In the genomic region with DNA sequence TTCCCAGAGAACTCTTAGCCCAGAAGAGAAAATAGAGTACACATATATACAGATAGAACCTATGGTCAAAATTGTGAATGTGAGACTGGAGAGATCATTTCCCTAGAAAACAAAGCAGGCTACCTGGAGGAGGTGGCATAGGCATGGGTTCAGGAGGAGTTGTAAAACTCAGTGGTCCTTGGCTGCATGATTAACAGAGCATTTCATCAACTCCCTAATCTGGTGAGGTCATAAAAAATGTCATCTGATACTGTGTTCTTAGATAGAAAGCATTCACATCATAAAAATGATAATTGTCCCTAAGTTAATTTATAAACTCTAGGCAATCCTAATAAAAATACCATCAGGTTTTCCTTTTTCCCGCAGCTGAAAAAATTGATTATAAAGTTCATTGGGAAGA, we compare ENCODE assay signal across 1 cellular context.
TF ChIP-seq lines count a peak whose summit lies in the region.

No MANE protein-coding gene starts in this region.

TF ChIP-seq in HEK293, 187 proteins besides CTCF, POLR2A, EP300 and RAD21 (continued from another document and continues in another):
- TF ChIP-seq, protein P1, sequence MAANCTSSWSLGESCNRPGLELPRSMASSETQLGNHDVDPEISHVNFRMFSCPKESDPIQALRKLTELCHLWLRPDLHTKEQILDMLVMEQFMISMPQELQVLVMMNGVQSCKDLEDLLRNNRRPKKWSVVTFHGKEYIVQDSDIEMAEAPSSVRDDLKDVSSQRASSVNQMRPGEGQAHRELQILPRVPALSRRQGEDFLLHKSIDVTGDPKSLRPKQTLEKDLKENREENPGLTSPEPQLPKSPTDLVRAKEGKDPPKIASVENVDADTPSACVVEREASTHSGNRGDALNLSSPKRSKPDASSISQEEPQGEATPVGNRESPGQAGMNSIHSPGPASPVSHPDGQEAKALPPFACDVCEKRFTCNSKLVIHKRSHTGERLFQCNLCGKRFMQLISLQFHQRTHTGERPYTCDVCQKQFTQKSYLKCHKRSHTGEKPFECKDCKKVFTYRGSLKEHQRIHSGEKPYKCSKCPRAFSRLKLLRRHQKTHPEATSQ (tag by site-specific recombination; IDR thresholded peaks at IDR 0.05), result no peak
- TF ChIP-seq ZNF140 (tag by site-specific recombination; IDR thresholded peaks at IDR 0.05), result no peak
- TF ChIP-seq ZNF76 (tag by site-specific recombination; IDR thresholded peaks at IDR 0.05; ENCODE audit: borderline replicate concordance, low read depth), result no peak
- TF ChIP-seq ZNF621 (tag by site-specific recombination; IDR thresholded peaks at IDR 0.05), result no peak
- no peak for TF ChIP-seq GLI4 (tag by site-specific recombination; IDR thresholded peaks at IDR 0.05)
- TF ChIP-seq, protein P2, sequence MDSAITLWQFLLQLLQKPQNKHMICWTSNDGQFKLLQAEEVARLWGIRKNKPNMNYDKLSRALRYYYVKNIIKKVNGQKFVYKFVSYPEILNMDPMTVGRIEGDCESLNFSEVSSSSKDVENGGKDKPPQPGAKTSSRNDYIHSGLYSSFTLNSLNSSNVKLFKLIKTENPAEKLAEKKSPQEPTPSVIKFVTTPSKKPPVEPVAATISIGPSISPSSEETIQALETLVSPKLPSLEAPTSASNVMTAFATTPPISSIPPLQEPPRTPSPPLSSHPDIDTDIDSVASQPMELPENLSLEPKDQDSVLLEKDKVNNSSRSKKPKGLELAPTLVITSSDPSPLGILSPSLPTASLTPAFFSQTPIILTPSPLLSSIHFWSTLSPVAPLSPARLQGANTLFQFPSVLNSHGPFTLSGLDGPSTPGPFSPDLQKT (IDR thresholded peaks at IDR 0.05; ENCODE audit: borderline replicate concordance, low read depth, low read length), result no peak
- TF ChIP-seq ZBTB17 (tag by site-specific recombination; IDR thresholded peaks at IDR 0.05), result no peak
- 0 out of 2 replicates have a peak, but pooled peaks have one; percentile 33 for TF ChIP-seq IKZF3 (tag by site-specific recombination; IDR thresholded peaks at IDR 0.05)
- no peak for TF ChIP-seq SCRT2 (tag by site-specific recombination; IDR thresholded peaks at IDR 0.05)
- TF ChIP-seq, protein P3, sequence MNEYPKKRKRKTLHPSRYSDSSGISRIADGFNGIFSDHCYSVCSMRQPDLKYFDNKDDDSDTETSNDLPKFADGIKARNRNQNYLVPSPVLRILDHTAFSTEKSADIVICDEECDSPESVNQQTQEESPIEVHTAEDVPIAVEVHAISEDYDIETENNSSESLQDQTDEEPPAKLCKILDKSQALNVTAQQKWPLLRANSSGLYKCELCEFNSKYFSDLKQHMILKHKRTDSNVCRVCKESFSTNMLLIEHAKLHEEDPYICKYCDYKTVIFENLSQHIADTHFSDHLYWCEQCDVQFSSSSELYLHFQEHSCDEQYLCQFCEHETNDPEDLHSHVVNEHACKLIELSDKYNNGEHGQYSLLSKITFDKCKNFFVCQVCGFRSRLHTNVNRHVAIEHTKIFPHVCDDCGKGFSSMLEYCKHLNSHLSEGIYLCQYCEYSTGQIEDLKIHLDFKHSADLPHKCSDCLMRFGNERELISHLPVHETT (tag by site-specific recombination; IDR thresholded peaks at IDR 0.05), result no peak
- TF ChIP-seq SP7 (tag by site-specific recombination; IDR thresholded peaks at IDR 0.05), result no peak
- TF ChIP-seq ZNF560 (tag by site-specific recombination; IDR thresholded peaks at IDR 0.05; ENCODE audit: borderline replicate concordance), result no peak
- no peak for TF ChIP-seq ZNF610 (tag by site-specific recombination; IDR thresholded peaks at IDR 0.05; ENCODE audit: borderline replicate concordance)
- no peak for TF ChIP-seq ZNF837 (tag by site-specific recombination; IDR thresholded peaks at IDR 0.05)
- TF ChIP-seq, protein P4, sequence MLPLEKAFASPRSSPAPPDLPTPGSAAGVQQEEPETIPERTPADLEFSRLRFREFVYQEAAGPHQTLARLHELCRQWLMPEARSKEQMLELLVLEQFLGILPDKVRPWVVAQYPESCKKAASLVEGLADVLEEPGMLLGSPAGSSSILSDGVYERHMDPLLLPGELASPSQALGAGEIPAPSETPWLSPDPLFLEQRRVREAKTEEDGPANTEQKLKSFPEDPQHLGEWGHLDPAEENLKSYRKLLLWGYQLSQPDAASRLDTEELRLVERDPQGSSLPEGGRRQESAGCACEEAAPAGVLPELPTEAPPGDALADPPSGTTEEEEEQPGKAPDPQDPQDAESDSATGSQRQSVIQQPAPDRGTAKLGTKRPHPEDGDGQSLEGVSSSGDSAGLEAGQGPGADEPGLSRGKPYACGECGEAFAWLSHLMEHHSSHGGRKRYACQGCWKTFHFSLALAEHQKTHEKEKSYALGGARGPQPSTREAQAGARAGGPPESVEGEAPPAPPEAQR (tag by site-specific recombination; IDR thresholded peaks at IDR 0.05), result no peak
- TF ChIP-seq ZNF132 (tag by site-specific recombination; IDR thresholded peaks at IDR 0.05; ENCODE audit: borderline replicate concordance), result no peak
- TF ChIP-seq SCRT1 (tag by site-specific recombination; IDR thresholded peaks at IDR 0.05; ENCODE audit: borderline replicate concordance), result no peak
- no peak for TF ChIP-seq BCL11B (tag by site-specific recombination; IDR thresholded peaks at IDR 0.05; ENCODE audit: low read depth)
- TF ChIP-seq KLF1 (tag by site-specific recombination; IDR thresholded peaks at IDR 0.05), result no peak
- TF ChIP-seq ZBTB21 (tag by site-specific recombination; IDR thresholded peaks at IDR 0.05), result no peak
- TF ChIP-seq REST (tag by site-specific recombination; IDR thresholded peaks at IDR 0.05), result no peak
- 0 out of 2 replicates have a peak, but pooled peaks have one; percentile 13 for TF ChIP-seq ZNF10 (tag by site-specific recombination; IDR thresholded peaks at IDR 0.05)
- TF ChIP-seq, protein P5, sequence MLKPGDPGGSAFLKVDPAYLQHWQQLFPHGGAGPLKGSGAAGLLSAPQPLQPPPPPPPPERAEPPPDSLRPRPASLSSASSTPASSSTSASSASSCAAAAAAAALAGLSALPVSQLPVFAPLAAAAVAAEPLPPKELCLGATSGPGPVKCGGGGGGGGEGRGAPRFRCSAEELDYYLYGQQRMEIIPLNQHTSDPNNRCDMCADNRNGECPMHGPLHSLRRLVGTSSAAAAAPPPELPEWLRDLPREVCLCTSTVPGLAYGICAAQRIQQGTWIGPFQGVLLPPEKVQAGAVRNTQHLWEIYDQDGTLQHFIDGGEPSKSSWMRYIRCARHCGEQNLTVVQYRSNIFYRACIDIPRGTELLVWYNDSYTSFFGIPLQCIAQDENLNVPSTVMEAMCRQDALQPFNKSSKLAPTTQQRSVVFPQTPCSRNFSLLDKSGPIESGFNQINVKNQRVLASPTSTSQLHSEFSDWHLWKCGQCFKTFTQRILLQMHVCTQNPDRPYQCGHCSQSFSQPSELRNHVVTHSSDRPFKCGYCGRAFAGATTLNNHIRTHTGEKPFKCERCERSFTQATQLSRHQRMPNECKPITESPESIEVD (tag by site-specific recombination; IDR thresholded peaks at IDR 0.05), result peak; percentile 80
- no peak for TF ChIP-seq EGR2 (tag by site-specific recombination; IDR thresholded peaks at IDR 0.05; ENCODE audit: low read depth)
- no peak; the same call in 1 of the 2 replicates for TF ChIP-seq MZF1 (tag by site-specific recombination; IDR thresholded peaks at IDR 0.05; ENCODE audit: borderline replicate concordance)
- TF ChIP-seq ZNF214 (tag by site-specific recombination; IDR thresholded peaks at IDR 0.05; ENCODE audit: borderline replicate concordance), result no peak
- no peak for TF ChIP-seq ZXDB (tag by site-specific recombination; IDR thresholded peaks at IDR 0.05)
- TF ChIP-seq ATF2 (tag by site-specific recombination; IDR thresholded peaks at IDR 0.05; ENCODE audit: low read depth), result peak; percentile 85
- TF ChIP-seq ZNF571 (tag by site-specific recombination; IDR thresholded peaks at IDR 0.05), result no peak
- no peak for TF ChIP-seq ZNF426 (tag by site-specific recombination; IDR thresholded peaks at IDR 0.05)
- TF ChIP-seq ZNF660 (tag by site-specific recombination; IDR thresholded peaks at IDR 0.05), result no peak
- TF ChIP-seq TCF7L2 (IDR thresholded peaks at IDR 0.05; ENCODE audit: borderline replicate concordance, low read depth, low read length), result no peak
- TF ChIP-seq ZFP3 (tag by site-specific recombination; IDR thresholded peaks at IDR 0.05; ENCODE audit: low read depth), result no peak
- TF ChIP-seq KLF10 (tag by site-specific recombination; IDR thresholded peaks at IDR 0.05), result no peak
- TF ChIP-seq ZNF677 (tag by site-specific recombination; IDR thresholded peaks at IDR 0.05), result no peak
- TF ChIP-seq ZNF48 (tag by site-specific recombination; IDR thresholded peaks at IDR 0.05), result no peak
- TF ChIP-seq ZNF184 (tag by site-specific recombination; IDR thresholded peaks at IDR 0.05), result no peak
- TF ChIP-seq SP3 (tag by site-specific recombination; IDR thresholded peaks at IDR 0.05), result no peak
- TF ChIP-seq, protein P6, sequence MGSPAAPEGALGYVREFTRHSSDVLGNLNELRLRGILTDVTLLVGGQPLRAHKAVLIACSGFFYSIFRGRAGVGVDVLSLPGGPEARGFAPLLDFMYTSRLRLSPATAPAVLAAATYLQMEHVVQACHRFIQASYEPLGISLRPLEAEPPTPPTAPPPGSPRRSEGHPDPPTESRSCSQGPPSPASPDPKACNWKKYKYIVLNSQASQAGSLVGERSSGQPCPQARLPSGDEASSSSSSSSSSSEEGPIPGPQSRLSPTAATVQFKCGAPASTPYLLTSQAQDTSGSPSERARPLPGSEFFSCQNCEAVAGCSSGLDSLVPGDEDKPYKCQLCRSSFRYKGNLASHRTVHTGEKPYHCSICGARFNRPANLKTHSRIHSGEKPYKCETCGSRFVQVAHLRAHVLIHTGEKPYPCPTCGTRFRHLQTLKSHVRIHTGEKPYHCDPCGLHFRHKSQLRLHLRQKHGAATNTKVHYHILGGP (tag by site-specific recombination; IDR thresholded peaks at IDR 0.05), result peak; percentile 79
- no peak for TF ChIP-seq ZFHX2 (tag by site-specific recombination; conservative IDR thresholded peaks at IDR 0.05)
- no peak for TF ChIP-seq ZNF280D (tag by site-specific recombination; IDR thresholded peaks at IDR 0.05)
- no peak for TF ChIP-seq ZNF112 (tag by site-specific recombination; IDR thresholded peaks at IDR 0.05)
- TF ChIP-seq ZNF335 (tag by site-specific recombination; conservative IDR thresholded peaks at IDR 0.05), result no peak
